21 cellular contexts compared by ENCODE assay signal in the genomic region with DNA sequence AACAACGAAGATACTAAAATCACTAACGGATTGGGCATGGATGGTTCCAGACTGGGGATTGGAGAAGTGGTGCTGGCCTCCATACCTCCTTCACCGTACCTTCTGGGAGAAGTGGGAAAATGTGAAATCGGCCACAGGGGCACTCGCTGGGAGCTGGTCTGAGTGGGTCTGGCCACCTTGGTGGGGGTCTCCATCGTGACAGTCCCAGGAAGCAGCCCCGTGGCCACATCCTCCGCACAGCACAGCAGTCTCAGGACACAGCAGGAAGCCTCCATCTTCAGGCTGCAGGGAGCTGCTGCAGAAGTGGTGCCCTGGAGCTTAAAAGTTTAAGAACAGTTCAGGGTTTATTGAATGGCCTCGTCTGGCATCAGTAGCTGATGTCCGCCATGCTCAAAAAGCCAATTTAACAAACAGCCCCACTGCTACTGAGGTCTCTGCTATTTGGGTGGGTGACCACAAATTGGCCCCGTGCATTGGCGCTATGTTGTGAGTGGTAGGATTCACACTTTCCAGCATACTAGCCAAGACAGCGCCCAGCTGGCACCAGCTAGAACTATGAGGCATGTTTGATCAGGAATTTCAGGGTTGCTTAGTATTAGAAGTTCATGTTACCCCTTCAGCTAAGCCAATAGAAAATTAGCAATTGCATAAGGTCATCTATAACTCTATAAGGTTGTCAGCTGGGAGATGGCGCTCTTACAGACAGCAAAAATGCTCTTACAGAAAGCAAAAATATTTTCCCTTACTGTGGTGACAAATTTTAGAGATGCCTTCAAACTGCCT. TPM values are rescaled to one million over a fixed set of nuclear protein-coding genes. Genes with fewer than 3 reads are reported as not detected.
"Had no signal": no experiment of that assay in that cellular context is flagged by ENCODE, and none has a peak within 500 bp of the region (broad histone marks: within the 10 kb centered on the region; RNA-seq: fewer than 3 reads in every experiment).

No MANE protein-coding gene starts in this region.

- H3K9me3 ChIP-seq: gastrocnemius medialis, testis, uterus had no signal

- H3K4me1 Mint-ChIP-seq: activated T-helper 17 cell treated with anti-CD3 and anti-CD28 coated beads, Interleukin-2, amount 50 U/mL, for 72 hours had no signal

- H3K27me3 ChIP-seq: cardiac muscle cell, gastrocnemius medialis, testis, uterus had no signal

- H3K36me3 ChIP-seq: cardiac muscle cell, gastrocnemius medialis, uterus had no signal

- H3K4me1 ChIP-seq: gastrocnemius medialis, uterus had no signal

- H3K27ac ChIP-seq: cardiac muscle cell, gastrocnemius medialis, testis, uterus had no signal

- H3K27me3 Mint-ChIP-seq: activated naive CD8-positive, alpha-beta T cell; activated T-cell treated with anti-CD3 and anti-CD28 coated beads, Interleukin-2, amount 50 U/mL, for 24 hours; activated T-helper 17 cell treated with anti-CD3 and anti-CD28 coated beads, Interleukin-2, amount 50 U/mL, for 72 hours; naive B cell had no signal

- FAIRE-seq: endometrium had no signal

- H3K4me3 Mint-ChIP-seq: activated naive CD8-positive, alpha-beta T cell; activated T-cell treated with anti-CD3 and anti-CD28 coated beads, Interleukin-2, amount 50 U/mL, for 24 hours; activated T-helper 17 cell treated with anti-CD3 and anti-CD28 coated beads, Interleukin-2, amount 50 U/mL, for 72 hours; dendritic cell treated with granulocyte-macrophage colony-stimulating factor and Interleukin-4, amounts not matched to agents 40 ng/mL and 50 ng/mL, for 4 days; naive B cell; stimulated activated naive B cell treated with anti-CD40 and anti-IgM and Interleukin-4, amounts not matched to agents 10 μg/mL and 1 μg/mL and 100 μg/mL, for 72 hours; WTC11 had no signal

- H3K4me3 ChIP-seq: cardiac muscle cell, gastrocnemius medialis, testis, uterus had no signal

- ATAC-seq: activated T-helper 17 cell treated with anti-CD3 and anti-CD28 coated beads, Interleukin-2, amount 50 U/mL, for 72 hours; gastrocnemius medialis; stimulated activated naive B cell treated with anti-CD40 and anti-IgM and Interleukin-4, amounts not matched to agents 10 μg/mL and 1 μg/mL and 100 μg/mL, for 72 hours; WTC11 had no signal

- H3K9me3 Mint-ChIP-seq: activated T-cell treated with anti-CD3 and anti-CD28 coated beads, Interleukin-2, amount 50 U/mL, for 24 hours; activated T-helper 17 cell treated with anti-CD3 and anti-CD28 coated beads, Interleukin-2, amount 50 U/mL, for 72 hours; dendritic cell treated with granulocyte-macrophage colony-stimulating factor and Interleukin-4, amounts not matched to agents 40 ng/mL and 50 ng/mL, for 4 days had no signal

- DNase-seq: activated T-cell treated with anti-CD3 and anti-CD28 coated beads, Interleukin-2, amount 50 U/mL, for 24 hours; effector CD4-positive, alpha-beta T cell; gastrocnemius medialis; head of caudate nucleus; islet precursor cell; left cardiac atrium; naive B cell; occipital lobe; stimulated activated CD4-positive, alpha-beta T cell treated with anti-CD3 and anti-CD28 coated beads, Interleukin-2, amount 100 ng/mL, for 48 hours; stimulated activated CD8-positive, alpha-beta memory T cell treated with anti-CD3 and anti-CD28 coated beads, Interleukin-4, amount 100 ng/mL, for 48 hours; stimulated activated naive B cell treated with anti-CD40 and anti-IgM and Interleukin-4, amounts not matched to agents 10 μg/mL and 1 μg/mL and 100 μg/mL, for 72 hours; T1000; testis; uterus had no signal

- H3K36me3 Mint-ChIP-seq: activated naive CD8-positive, alpha-beta T cell had no signal

- H3K27ac Mint-ChIP-seq: activated naive CD8-positive, alpha-beta T cell; activated T-cell treated with anti-CD3 and anti-CD28 coated beads, Interleukin-2, amount 50 U/mL, for 24 hours; activated T-helper 17 cell treated with anti-CD3 and anti-CD28 coated beads, Interleukin-2, amount 50 U/mL, for 72 hours; dendritic cell treated with granulocyte-macrophage colony-stimulating factor and Interleukin-4, amounts not matched to agents 40 ng/mL and 50 ng/mL, for 4 days; naive B cell; WTC11 had no signal

RNA-seq across cellular contexts. Expression of a gene that starts 17.1 kb away (rescaled TPM):
- total RNA-seq: epithelial cell of proximal tubule had no signal
